8 cellular contexts compared by ENCODE assay signal in genomic region chr12:120116443-120116791, GRCh38. TPM values are rescaled to one million over a fixed set of nuclear protein-coding genes. Genes with fewer than 3 reads are reported as not detected.
DNase-seq lines count a peak whose midpoint lies in the region; ATAC-seq and TF ChIP-seq lines count a peak whose summit lies in the region.

RAB35 (minus strand) TSS chr12:120116753; CDS start chr12:120116650, 103 bp downstream.

- 0 to 2% (median 2%) methylated on average over 11 to 49 of the region's 49 CpGs for WGBS in adipose tissue, 3 donors
- no CpG with 5 or more reads among the region's 49 CpGs for WGBS in smooth muscle cell (ENCODE audit: low lambda C conversion rate)

- DNase-seq in A172 (ENCODE audit: low spot score) = no peak
- no peak for DNase-seq in HFF-Myc (ENCODE audit: extremely low read depth, low read depth)
- no peak for DNase-seq in smooth muscle cell (lab: John Stamatoyannopoulos, UW; ENCODE audit: unreplicated experiment)
- DNase-seq in NCI-H2107 treated with DMSO at 0.1 percent for 48 hours (lab: John Stamatoyannopoulos, UW; ENCODE audit: unreplicated experiment) = no peak
- no peak for DNase-seq in NCI-H1436 (lab: John Stamatoyannopoulos, UW)

- no peaks in the 10 kb centered on the region for H3K27me3 ChIP-seq in smooth muscle cell (ENCODE audit: low read depth)

- peak within 1 kb of the TSS; percentile 81 for H3K9ac ChIP-seq in smooth muscle cell (ENCODE audit: low read depth)

- peak within 1 kb of the TSS; percentile 69 for H2AFZ ChIP-seq in smooth muscle cell (ENCODE audit: low read depth)

- ATAC-seq in HG03469 (IDR thresholded peaks at IDR 0.05; ENCODE audit: unreplicated experiment) = no peak

- TF ChIP-seq CTCF in HFF-Myc (IDR thresholded peaks at IDR 0.05; ENCODE audit: low read depth, low read length, missing control alignments) = no peak
- TF ChIP-seq CTCF in smooth muscle cell (IDR thresholded peaks at IDR 0.05; ENCODE audit: borderline replicate concordance, insufficient read depth, poor library complexity, severe bottlenecking) = no peak

- peak within 1 kb of the TSS; percentile 91 for H3K4me2 ChIP-seq in smooth muscle cell

- H3K9me3 ChIP-seq in smooth muscle cell (replicated peaks; ENCODE audit: low read depth) = no peaks in the 10 kb centered on the region

- peaks cover 26% of the 10 kb centered on the region for H3K4me1 ChIP-seq in smooth muscle cell (ENCODE audit: low read depth)

- H3K27ac ChIP-seq in adipose tissue (ENCODE audit: low read depth, low read length) = no peak within 1 kb of the TSS
- peak within 1 kb of the TSS; percentile 76 for H3K27ac ChIP-seq in smooth muscle cell (ENCODE audit: low read depth)

- H3K36me3 ChIP-seq in smooth muscle cell (ENCODE audit: low read depth) = no peaks in the 10 kb centered on the region

- H3F3A ChIP-seq in smooth muscle cell (ENCODE audit: low read depth) = peaks cover 16% of the 10 kb centered on the region

- H4K20me1 ChIP-seq in smooth muscle cell (ENCODE audit: low read depth) = peaks cover 49% of the 10 kb centered on the region

- H3K4me3 ChIP-seq in HFF-Myc (replicated peaks; ENCODE audit: low read depth, low read length) (peak within 1 kb of the TSS; percentile 89), iPS-11a (ENCODE audit: low read depth, low read length) (peak within 1 kb of the TSS; percentile 96), smooth muscle cell (peak within 1 kb of the TSS; percentile 72)

- H3K79me2 ChIP-seq in smooth muscle cell (ENCODE audit: low read depth) = peaks cover 46% of the 10 kb centered on the region

RNA-seq across cellular contexts. Expression of gene RAB35, which starts in this region (rescaled TPM):
- total RNA-seq in A172 (2014; rRNA removed; shearing (Covaris generic)) = 30.0 and 35.5 TPM in 2 replicates
- polyA plus RNA-seq in adipose tissue (10 to 100 TPM; 13.1 to 33.0 (median 32.4) TPM), smooth muscle cell (19.1 and 21.9 TPM in 2 replicates)
- total RNA-seq in smooth muscle cell = 17.9 and 19.3 TPM in 2 replicates
